In genomic region chr17:3683054-3683511, GRCh38 we compare ENCODE assay signal across 8 cellular contexts. TPM values are rescaled to one million over a fixed set of nuclear protein-coding genes. Genes with fewer than 3 reads are reported as not detected.
DNase-seq lines count a peak whose midpoint lies in the region; ATAC-seq lines count a peak whose summit lies in the region.

No MANE protein-coding gene starts in this region.

- H3K4me1 Mint-ChIP-seq in activated naive CD8-positive, alpha-beta T cell treated with anti-CD3 and anti-CD28 coated beads, Interleukin-2, amount 50 U/mL, for 24 hours, result peaks cover 7% of the 10 kb centered on the region

- DNase-seq in D341Med (ENCODE audit: low spot score) (peak; percentile 75), SW480 (ENCODE audit: low spot score) (peak; percentile 55), iPS-NIHi7 (ENCODE audit: extremely low spot score) (peak; percentile 88), medulla oblongata (ENCODE audit: extremely low spot score) (no peak), mucosa of gallbladder (ENCODE audit: low spot score) (no peak)
- DNase-seq in activated naive CD8-positive, alpha-beta T cell treated with anti-CD3 and anti-CD28 coated beads, Interleukin-2, amount 50 U/mL, for 24 hours, result peak; percentile 61
- peak; percentile 25 for DNase-seq in stimulated activated CD8-positive, alpha-beta memory T cell treated with anti-CD3 and anti-CD28 coated beads, Interleukin-12 subunit alpha, Interleukin-12 subunit beta, amount 100 ng/mL, for 1 hour (ENCODE audit: low read depth)

- peak overlapping the region; percentile 10 for H3K27ac Mint-ChIP-seq in activated naive CD8-positive, alpha-beta T cell treated with anti-CD3 and anti-CD28 coated beads, Interleukin-2, amount 50 U/mL, for 24 hours

- no peaks in the 10 kb centered on the region for H3K36me3 Mint-ChIP-seq in activated naive CD8-positive, alpha-beta T cell treated with anti-CD3 and anti-CD28 coated beads, Interleukin-2, amount 50 U/mL, for 24 hours (ENCODE audit: low read depth)

- peak; percentile 42 for ATAC-seq in HG02610 (IDR thresholded peaks at IDR 0.05; ENCODE audit: unreplicated experiment)
- peak; percentile 78 for ATAC-seq in activated naive CD8-positive, alpha-beta T cell treated with anti-CD3 and anti-CD28 coated beads, Interleukin-2, amount 50 U/mL, for 24 hours

- no peaks in the 10 kb centered on the region for H3K9me3 Mint-ChIP-seq in activated naive CD8-positive, alpha-beta T cell treated with anti-CD3 and anti-CD28 coated beads, Interleukin-2, amount 50 U/mL, for 24 hours

- H3K27me3 Mint-ChIP-seq in activated naive CD8-positive, alpha-beta T cell treated with anti-CD3 and anti-CD28 coated beads, Interleukin-2, amount 50 U/mL, for 24 hours, result no peaks in the 10 kb centered on the region

- H3K4me3 Mint-ChIP-seq in activated naive CD8-positive, alpha-beta T cell treated with anti-CD3 and anti-CD28 coated beads, Interleukin-2, amount 50 U/mL, for 24 hours, result no peak overlapping the region

RNA-seq across cellular contexts. Expression of gene P2RX5, which starts 12.9 kb away (rescaled TPM):
- 2.0 TPM for total RNA-seq in mucosa of gallbladder

RNA-seq across cellular contexts. Expression of gene EMC6, which starts 14.5 kb away (rescaled TPM):
- total RNA-seq in mucosa of gallbladder, result 35.7 TPM

RNA-seq across cellular contexts. Expression of gene TAX1BP3, which starts 14.7 kb away (rescaled TPM):
- 158 TPM for total RNA-seq in mucosa of gallbladder

RNA-seq across cellular contexts. Expression of gene HASPIN, which starts 40.6 kb away (rescaled TPM):
- total RNA-seq in mucosa of gallbladder, result 0.32 TPM

RNA-seq across cellular contexts. Expression of gene CTNS, which starts 46.5 kb away (rescaled TPM):
- total RNA-seq in mucosa of gallbladder, result 13.4 TPM

Comparison
In these comparisons a context has a peak if more than half of its experiments do, and no peak if none do; other contexts are left out.
1. DNase-seq: peak in D341Med (single experiment), SW480 (single experiment), activated naive CD8-positive, alpha-beta T cell treated with anti-CD3 and anti-CD28 coated beads, Interleukin-2, amount 50 U/mL, for 24 hours (single experiment), iPS-NIHi7 (single experiment) and stimulated activated CD8-positive, alpha-beta memory T cell treated with anti-CD3 and anti-CD28 coated beads, Interleukin-12 subunit alpha, Interleukin-12 subunit beta, amount 100 ng/mL, for 1 hour (single experiment); none in medulla oblongata (single experiment) and mucosa of gallbladder (single experiment).